ENCODE assay signal across 2 cellular contexts in the genomic region with DNA sequence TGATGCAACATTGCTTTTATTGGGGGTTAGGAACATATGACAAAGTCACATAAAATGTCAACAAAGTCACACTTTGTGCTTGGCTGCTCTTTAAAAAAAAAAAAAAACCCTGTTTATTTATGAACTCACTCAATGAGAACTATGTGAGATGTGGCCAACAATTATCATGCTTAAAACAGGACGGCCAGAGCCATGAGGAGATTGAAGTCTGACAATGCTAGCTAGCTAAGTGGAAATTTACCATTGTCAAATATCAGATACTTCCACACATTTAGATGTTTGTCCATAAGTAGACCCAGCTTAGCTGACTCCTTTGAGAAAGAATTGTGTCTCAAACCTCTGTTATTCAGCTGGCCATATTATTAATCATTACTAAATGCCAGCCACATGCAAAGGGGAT.
TF ChIP-seq lines count a peak whose summit lies in the region.

No MANE protein-coding gene starts in this region.

TF ChIP-seq in HCT116, 20 proteins besides CTCF, POLR2A, EP300 and RAD21:
- TF ChIP-seq SP1 (IDR thresholded peaks at IDR 0.05; ENCODE audit: low read depth) (no peak), EZH2phosphoT487 (IDR thresholded peaks at IDR 0.05; ENCODE audit: borderline replicate concordance) (no peak), POLR2AphosphoS5 (IDR thresholded peaks at IDR 0.05; ENCODE audit: low read depth, low read length) (peak; percentile 8; the same call in 1 of the 2 replicates)
TF ChIP-seq in HCT116: peak in this region for 1.

TF ChIP-seq in HepG2, 621 proteins besides CTCF, POLR2A, EP300 and RAD21:
- TF ChIP-seq ZSCAN20 (CRISPR knock-in tag; IDR thresholded peaks at IDR 0.05; ENCODE audit: borderline replicate concordance) = no peak
- TF ChIP-seq, protein P1, sequence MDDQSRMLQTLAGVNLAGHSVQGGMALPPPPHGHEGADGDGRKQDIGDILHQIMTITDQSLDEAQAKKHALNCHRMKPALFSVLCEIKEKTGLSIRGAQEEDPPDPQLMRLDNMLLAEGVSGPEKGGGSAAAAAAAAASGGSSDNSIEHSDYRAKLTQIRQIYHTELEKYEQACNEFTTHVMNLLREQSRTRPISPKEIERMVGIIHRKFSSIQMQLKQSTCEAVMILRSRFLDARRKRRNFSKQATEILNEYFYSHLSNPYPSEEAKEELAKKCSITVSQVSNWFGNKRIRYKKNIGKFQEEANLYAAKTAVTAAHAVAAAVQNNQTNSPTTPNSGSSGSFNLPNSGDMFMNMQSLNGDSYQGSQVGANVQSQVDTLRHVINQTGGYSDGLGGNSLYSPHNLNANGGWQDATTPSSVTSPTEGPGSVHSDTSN (CRISPR knock-in tag; IDR thresholded peaks at IDR 0.05; ENCODE audit: borderline replicate concordance) = no peak
- no peak for TF ChIP-seq TOPORS (CRISPR knock-in tag; IDR thresholded peaks at IDR 0.05)
- no peak for TF ChIP-seq ARNT (IDR thresholded peaks at IDR 0.05)
- TF ChIP-seq, protein P2, sequence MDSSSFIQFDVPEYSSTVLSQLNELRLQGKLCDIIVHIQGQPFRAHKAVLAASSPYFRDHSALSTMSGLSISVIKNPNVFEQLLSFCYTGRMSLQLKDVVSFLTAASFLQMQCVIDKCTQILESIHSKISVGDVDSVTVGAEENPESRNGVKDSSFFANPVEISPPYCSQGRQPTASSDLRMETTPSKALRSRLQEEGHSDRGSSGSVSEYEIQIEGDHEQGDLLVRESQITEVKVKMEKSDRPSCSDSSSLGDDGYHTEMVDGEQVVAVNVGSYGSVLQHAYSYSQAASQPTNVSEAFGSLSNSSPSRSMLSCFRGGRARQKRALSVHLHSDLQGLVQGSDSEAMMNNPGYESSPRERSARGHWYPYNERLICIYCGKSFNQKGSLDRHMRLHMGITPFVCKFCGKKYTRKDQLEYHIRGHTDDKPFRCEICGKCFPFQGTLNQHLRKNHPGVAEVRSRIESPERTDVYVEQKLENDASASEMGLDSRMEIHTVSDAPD (CRISPR knock-in tag; IDR thresholded peaks at IDR 0.05) = no peak
- TF ChIP-seq, protein P3, sequence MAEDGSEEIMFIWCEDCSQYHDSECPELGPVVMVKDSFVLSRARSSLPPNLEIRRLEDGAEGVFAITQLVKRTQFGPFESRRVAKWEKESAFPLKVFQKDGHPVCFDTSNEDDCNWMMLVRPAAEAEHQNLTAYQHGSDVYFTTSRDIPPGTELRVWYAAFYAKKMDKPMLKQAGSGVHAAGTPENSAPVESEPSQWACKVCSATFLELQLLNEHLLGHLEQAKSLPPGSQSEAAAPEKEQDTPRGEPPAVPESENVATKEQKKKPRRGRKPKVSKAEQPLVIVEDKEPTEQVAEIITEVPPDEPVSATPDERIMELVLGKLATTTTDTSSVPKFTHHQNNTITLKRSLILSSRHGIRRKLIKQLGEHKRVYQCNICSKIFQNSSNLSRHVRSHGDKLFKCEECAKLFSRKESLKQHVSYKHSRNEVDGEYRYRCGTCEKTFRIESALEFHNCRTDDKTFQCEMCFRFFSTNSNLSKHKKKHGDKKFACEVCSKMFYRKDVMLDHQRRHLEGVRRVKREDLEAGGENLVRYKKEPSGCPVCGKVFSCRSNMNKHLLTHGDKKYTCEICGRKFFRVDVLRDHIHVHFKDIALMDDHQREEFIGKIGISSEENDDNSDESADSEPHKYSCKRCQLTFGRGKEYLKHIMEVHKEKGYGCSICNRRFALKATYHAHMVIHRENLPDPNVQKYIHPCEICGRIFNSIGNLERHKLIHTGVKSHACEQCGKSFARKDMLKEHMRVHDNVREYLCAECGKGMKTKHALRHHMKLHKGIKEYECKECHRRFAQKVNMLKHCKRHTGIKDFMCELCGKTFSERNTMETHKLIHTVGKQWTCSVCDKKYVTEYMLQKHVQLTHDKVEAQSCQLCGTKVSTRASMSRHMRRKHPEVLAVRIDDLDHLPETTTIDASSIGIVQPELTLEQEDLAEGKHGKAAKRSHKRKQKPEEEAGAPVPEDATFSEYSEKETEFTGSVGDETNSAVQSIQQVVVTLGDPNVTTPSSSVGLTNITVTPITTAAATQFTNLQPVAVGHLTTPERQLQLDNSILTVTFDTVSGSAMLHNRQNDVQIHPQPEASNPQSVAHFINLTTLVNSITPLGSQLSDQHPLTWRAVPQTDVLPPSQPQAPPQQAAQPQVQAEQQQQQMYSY (CRISPR knock-in tag; IDR thresholded peaks at IDR 0.05) = no peak
- TF ChIP-seq ZNF274 (CRISPR knock-in tag; IDR thresholded peaks at IDR 0.05) = no peak
- TF ChIP-seq, protein P4, sequence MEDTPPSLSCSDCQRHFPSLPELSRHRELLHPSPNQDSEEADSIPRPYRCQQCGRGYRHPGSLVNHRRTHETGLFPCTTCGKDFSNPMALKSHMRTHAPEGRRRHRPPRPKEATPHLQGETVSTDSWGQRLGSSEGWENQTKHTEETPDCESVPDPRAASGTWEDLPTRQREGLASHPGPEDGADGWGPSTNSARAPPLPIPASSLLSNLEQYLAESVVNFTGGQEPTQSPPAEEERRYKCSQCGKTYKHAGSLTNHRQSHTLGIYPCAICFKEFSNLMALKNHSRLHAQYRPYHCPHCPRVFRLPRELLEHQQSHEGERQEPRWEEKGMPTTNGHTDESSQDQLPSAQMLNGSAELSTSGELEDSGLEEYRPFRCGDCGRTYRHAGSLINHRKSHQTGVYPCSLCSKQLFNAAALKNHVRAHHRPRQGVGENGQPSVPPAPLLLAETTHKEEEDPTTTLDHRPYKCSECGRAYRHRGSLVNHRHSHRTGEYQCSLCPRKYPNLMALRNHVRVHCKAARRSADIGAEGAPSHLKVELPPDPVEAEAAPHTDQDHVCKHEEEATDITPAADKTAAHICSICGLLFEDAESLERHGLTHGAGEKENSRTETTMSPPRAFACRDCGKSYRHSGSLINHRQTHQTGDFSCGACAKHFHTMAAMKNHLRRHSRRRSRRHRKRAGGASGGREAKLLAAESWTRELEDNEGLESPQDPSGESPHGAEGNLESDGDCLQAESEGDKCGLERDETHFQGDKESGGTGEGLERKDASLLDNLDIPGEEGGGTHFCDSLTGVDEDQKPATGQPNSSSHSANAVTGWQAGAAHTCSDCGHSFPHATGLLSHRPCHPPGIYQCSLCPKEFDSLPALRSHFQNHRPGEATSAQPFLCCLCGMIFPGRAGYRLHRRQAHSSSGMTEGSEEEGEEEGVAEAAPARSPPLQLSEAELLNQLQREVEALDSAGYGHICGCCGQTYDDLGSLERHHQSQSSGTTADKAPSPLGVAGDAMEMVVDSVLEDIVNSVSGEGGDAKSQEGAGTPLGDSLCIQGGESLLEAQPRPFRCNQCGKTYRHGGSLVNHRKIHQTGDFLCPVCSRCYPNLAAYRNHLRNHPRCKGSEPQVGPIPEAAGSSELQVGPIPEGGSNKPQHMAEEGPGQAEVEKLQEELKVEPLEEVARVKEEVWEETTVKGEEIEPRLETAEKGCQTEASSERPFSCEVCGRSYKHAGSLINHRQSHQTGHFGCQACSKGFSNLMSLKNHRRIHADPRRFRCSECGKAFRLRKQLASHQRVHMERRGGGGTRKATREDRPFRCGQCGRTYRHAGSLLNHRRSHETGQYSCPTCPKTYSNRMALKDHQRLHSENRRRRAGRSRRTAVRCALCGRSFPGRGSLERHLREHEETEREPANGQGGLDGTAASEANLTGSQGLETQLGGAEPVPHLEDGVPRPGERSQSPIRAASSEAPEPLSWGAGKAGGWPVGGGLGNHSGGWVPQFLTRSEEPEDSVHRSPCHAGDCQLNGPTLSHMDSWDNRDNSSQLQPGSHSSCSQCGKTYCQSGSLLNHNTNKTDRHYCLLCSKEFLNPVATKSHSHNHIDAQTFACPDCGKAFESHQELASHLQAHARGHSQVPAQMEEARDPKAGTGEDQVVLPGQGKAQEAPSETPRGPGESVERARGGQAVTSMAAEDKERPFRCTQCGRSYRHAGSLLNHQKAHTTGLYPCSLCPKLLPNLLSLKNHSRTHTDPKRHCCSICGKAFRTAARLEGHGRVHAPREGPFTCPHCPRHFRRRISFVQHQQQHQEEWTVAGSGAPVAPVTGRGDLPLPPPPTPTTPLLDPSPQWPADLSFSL (CRISPR knock-in tag; IDR thresholded peaks at IDR 0.05) = no peak
- TF ChIP-seq ZNF546 (CRISPR knock-in tag; conservative IDR thresholded peaks at IDR 0.05) = no peak
- no peak for TF ChIP-seq ZNF331 (CRISPR knock-in tag; IDR thresholded peaks at IDR 0.05)
- no peak for TF ChIP-seq CENPX (CRISPR knock-in tag; IDR thresholded peaks at IDR 0.05)
- TF ChIP-seq, protein P5, sequence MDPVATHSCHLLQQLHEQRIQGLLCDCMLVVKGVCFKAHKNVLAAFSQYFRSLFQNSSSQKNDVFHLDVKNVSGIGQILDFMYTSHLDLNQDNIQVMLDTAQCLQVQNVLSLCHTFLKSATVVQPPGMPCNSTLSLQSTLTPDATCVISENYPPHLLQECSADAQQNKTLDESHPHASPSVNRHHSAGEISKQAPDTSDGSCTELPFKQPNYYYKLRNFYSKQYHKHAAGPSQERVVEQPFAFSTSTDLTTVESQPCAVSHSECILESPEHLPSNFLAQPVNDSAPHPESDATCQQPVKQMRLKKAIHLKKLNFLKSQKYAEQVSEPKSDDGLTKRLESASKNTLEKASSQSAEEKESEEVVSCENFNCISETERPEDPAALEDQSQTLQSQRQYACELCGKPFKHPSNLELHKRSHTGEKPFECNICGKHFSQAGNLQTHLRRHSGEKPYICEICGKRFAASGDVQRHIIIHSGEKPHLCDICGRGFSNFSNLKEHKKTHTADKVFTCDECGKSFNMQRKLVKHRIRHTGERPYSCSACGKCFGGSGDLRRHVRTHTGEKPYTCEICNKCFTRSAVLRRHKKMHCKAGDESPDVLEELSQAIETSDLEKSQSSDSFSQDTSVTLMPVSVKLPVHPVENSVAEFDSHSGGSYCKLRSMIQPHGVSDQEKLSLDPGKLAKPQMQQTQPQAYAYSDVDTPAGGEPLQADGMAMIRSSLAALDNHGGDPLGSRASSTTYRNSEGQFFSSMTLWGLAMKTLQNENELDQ (CRISPR knock-in tag; IDR thresholded peaks at IDR 0.05; ENCODE audit: borderline replicate concordance) = no peak
- no peak for TF ChIP-seq SETDB1 (CRISPR knock-in tag; IDR thresholded peaks at IDR 0.05; ENCODE audit: borderline replicate concordance)
- no peak for TF ChIP-seq TGIF2 (CRISPR knock-in tag; IDR thresholded peaks at IDR 0.05)
- TF ChIP-seq GTF3A (CRISPR knock-in tag; conservative IDR thresholded peaks at IDR 0.05) = no peak
- TF ChIP-seq POLR2AphosphoS2 (IDR thresholded peaks at IDR 0.05; ENCODE audit: low read depth, low read length) = no peak
- TF ChIP-seq NFIB (CRISPR knock-in tag; IDR thresholded peaks at IDR 0.05; ENCODE audit: borderline replicate concordance) = no peak
- TF ChIP-seq, protein P6, sequence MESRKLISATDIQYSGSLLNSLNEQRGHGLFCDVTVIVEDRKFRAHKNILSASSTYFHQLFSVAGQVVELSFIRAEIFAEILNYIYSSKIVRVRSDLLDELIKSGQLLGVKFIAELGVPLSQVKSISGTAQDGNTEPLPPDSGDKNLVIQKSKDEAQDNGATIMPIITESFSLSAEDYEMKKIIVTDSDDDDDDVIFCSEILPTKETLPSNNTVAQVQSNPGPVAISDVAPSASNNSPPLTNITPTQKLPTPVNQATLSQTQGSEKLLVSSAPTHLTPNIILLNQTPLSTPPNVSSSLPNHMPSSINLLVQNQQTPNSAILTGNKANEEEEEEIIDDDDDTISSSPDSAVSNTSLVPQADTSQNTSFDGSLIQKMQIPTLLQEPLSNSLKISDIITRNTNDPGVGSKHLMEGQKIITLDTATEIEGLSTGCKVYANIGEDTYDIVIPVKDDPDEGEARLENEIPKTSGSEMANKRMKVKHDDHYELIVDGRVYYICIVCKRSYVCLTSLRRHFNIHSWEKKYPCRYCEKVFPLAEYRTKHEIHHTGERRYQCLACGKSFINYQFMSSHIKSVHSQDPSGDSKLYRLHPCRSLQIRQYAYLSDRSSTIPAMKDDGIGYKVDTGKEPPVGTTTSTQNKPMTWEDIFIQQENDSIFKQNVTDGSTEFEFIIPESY (CRISPR knock-in tag; IDR thresholded peaks at IDR 0.05) = no peak
- no peak for TF ChIP-seq JUND (CRISPR knock-in tag; IDR thresholded peaks at IDR 0.05)
- TF ChIP-seq KLF13 (CRISPR knock-in tag; IDR thresholded peaks at IDR 0.05) = no peak
